ENCODE assay signal across 12 cellular contexts in genomic region chr3:66823010-66823399, GRCh38.
"Had no signal": no experiment of that assay in that cellular context is flagged by ENCODE, and none has a peak within 500 bp of the region (broad histone marks: within the 10 kb centered on the region; RNA-seq: fewer than 3 reads in every experiment).

No MANE protein-coding gene starts in this region.

- H3K27me3 ChIP-seq: neural progenitor cell, right atrium auricular region, spleen, thyroid gland, upper lobe of left lung had no signal

- H3K4me1 ChIP-seq: right atrium auricular region, spleen, thyroid gland had no signal

- H3K36me3 ChIP-seq: lower lobe of right lung, neural progenitor cell, right atrium auricular region, spleen, thyroid gland, upper lobe of left lung had no signal

- FAIRE-seq: astrocyte, kidney had no signal

- H3K27ac ChIP-seq: lower lobe of right lung, neural progenitor cell, right atrium auricular region, spleen, thyroid gland, upper lobe of left lung had no signal

- H3K9me3 ChIP-seq: lower lobe of right lung, right atrium auricular region, spleen, thyroid gland, upper lobe of left lung had no signal

- H3K4me3 ChIP-seq: lower lobe of right lung, neural progenitor cell, right atrium auricular region, spleen, thyroid gland, upper lobe of left lung had no signal

- DNase-seq: amniotic stem cell, foreskin melanocyte, kidney, natural killer cell, spleen had no signal

- ATAC-seq: stimulated activated naive CD8-positive, alpha-beta T cell treated with anti-CD3 and anti-CD28 coated beads, Interleukin-15, Interleukin-2, amounts not matched to agents 100 U/mL and 50 U/mL, for 24 hours had no signal
